Comparison of ENCODE assay signal across 1 cellular context in the genomic region with DNA sequence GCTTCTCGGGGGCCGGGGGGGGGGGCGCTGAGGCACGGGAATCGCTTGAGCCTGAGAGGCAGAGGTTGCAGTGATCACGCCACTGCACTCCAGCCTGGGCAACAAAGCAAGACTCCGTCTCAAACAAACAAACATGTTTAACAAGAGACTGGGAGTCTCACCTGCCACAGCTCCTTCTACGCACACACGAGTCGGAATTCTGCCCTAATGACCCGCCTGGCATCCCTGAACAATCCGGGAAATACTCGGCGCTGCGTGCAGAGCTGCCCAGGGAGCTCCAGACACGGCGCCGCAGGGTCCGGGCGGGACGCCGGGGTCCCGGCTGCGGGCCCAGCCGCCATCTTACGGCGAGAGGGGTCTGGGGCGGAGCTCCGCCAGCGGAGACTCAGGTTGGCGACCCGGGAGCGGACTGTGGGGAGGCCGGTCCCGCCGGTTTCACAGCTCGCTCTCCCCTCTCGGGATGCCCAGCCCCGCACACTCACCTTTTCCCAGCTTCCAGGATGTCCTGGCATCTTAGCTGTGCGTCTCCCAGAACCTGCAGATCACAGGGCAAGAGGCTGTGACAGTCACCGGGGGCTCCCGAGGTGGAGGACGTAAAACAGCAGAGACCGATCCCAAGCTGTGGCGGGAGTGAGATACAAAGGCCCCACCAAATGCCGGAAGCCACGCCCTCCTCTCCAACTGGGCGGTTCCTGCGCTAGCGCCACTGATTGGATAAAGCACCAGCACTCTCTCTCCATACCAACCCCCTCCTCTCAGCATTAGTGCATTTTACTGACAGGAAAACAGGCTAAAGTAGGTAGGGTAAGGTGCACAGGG.
TF ChIP-seq lines count a peak whose summit lies in the region.

No MANE protein-coding gene starts in this region.

TF ChIP-seq in IMR-90, 13 proteins besides CTCF, POLR2A, EP300 and RAD21:
- TF ChIP-seq CHD1 (IDR thresholded peaks at IDR 0.05; ENCODE audit: low read depth, low read length) (no peak), MAZ (IDR thresholded peaks at IDR 0.05; ENCODE audit: borderline replicate concordance, low read depth, low read length) (peak; percentile 84; the same call in 1 of the 2 replicates), BHLHE40 (IDR thresholded peaks at IDR 0.05; ENCODE audit: low read depth, low read length) (peak; percentile 11; the same call in 1 of the 2 replicates), MXI1 (IDR thresholded peaks at IDR 0.05; ENCODE audit: borderline replicate concordance, low read depth, low read length) (peak; percentile 51; the same call in 1 of the 2 replicates)
